Comparison of ENCODE assay signal across 9 cellular contexts in genomic region chr2:225122582-225123486, GRCh38.
DNase-seq lines count a peak whose midpoint lies in the region; ATAC-seq and TF ChIP-seq lines count a peak whose summit lies in the region.
"Had no signal": no experiment of that assay in that cellular context is flagged by ENCODE, and none has a peak within 500 bp of the region (broad histone marks: within the 10 kb centered on the region; RNA-seq: fewer than 3 reads in every experiment).

No MANE protein-coding gene starts in this region.

- H3K4me3 Mint-ChIP-seq in activated CD4-positive, alpha-beta T cell treated with anti-CD3 and anti-CD28 coated beads, Interleukin-2, amount 10 ng/mL, durations not matched to agents 7 days and 5 days = no peak overlapping the region
- no peak overlapping the region for H3K4me3 Mint-ChIP-seq in immature natural killer cell
- H3K4me3 Mint-ChIP-seq: CD8-positive, alpha-beta memory T cell had no signal

- no peak for TF ChIP-seq EP300 in transverse colon (IDR thresholded peaks at IDR 0.05; ENCODE audit: low read depth)

- H3K27ac Mint-ChIP-seq in activated CD4-positive, alpha-beta T cell treated with anti-CD3 and anti-CD28 coated beads, Interleukin-2, amount 10 ng/mL, durations not matched to agents 7 days and 5 days = no peak overlapping the region
- no peak overlapping the region for H3K27ac Mint-ChIP-seq in immature natural killer cell

- no peak for TF ChIP-seq POLR2A in transverse colon (IDR thresholded peaks at IDR 0.05)

- no peaks in the 10 kb centered on the region for H3K4me1 ChIP-seq in transverse colon

- DNase-seq in NCI-H1436 (lab: John Stamatoyannopoulos, UW) = peak; percentile 47
- DNase-seq in NCI-H1436 treated with DMSO at 0.1 percent for 48 hours (lab: John Stamatoyannopoulos, UW) = no peak
- peak; percentile 2 for DNase-seq in KG1 (lab: John Stamatoyannopoulos, UW)
- peak; percentile 47 for DNase-seq in activated CD4-positive, alpha-beta T cell treated with anti-CD3 and anti-CD28 coated beads, Interleukin-2, amount 10 ng/mL, durations not matched to agents 7 days and 5 days
- DNase-seq in immature natural killer cell = peak in 2 of 3 donors; percentile 5 to 12
- no peak for DNase-seq in transverse colon
- no peak for DNase-seq in DMS153 (lab: John Stamatoyannopoulos, UW)

- H3K9me3 ChIP-seq in transverse colon = no peaks in the 10 kb centered on the region

- H3K4me1 Mint-ChIP-seq in activated CD4-positive, alpha-beta T cell treated with anti-CD3 and anti-CD28 coated beads, Interleukin-2, amount 10 ng/mL, durations not matched to agents 7 days and 5 days = peaks cover 1% of the 10 kb centered on the region
- H3K4me1 Mint-ChIP-seq in immature natural killer cell = no peaks in the 10 kb centered on the region

- in situ Hi-C loops in transverse colon (cut with MboI; ENCODE audit: low pct_ligation_motif_present in 1 of 4, low pct_unique_long_range_greater_than_20kb in 1 of 4, low sequenced_read_pairs in 3 of 4) = loop anchor here in 3 of 4 donors (25.0 kb wide), 1 partner anchor 539 kb away; no protein-coding TSS in a partner anchor

- no peaks in the 10 kb centered on the region for H3K36me3 ChIP-seq in transverse colon

- CTCF ChIA-PET in activated CD4-positive, alpha-beta T cell treated with anti-CD3 and anti-CD28 coated beads, Interleukin-2, amount 10 ng/mL, durations not matched to agents 7 days and 5 days (lab: Charles Lee) = no interaction called here

- H3K27me3 Mint-ChIP-seq in activated CD4-positive, alpha-beta T cell treated with anti-CD3 and anti-CD28 coated beads, Interleukin-2, amount 10 ng/mL, durations not matched to agents 7 days and 5 days = peaks cover 2% of the 10 kb centered on the region
- H3K27me3 Mint-ChIP-seq in immature natural killer cell (ENCODE audit: low read depth in 3 of 3) = peaks cover 0 to 5% (median 4%) of the 10 kb centered on the region in 3 donors

- H3K9me3 Mint-ChIP-seq in activated CD4-positive, alpha-beta T cell treated with anti-CD3 and anti-CD28 coated beads, Interleukin-2, amount 10 ng/mL, durations not matched to agents 7 days and 5 days = peaks cover 3% of the 10 kb centered on the region
- no peaks in the 10 kb centered on the region for H3K9me3 Mint-ChIP-seq in immature natural killer cell

- intact Hi-C loops in transverse colon (cut with DNase I; ENCODE audit: low total_unique reads) = no loop called here

- no peak overlapping the region for H3K27ac ChIP-seq in transverse colon

- POLR2A ChIA-PET in activated CD4-positive, alpha-beta T cell treated with anti-CD3 and anti-CD28 coated beads, Interleukin-2, amount 10 ng/mL, durations not matched to agents 7 days and 5 days (lab: Charles Lee) = no interaction called here

- H3K36me3 Mint-ChIP-seq in activated CD4-positive, alpha-beta T cell treated with anti-CD3 and anti-CD28 coated beads, Interleukin-2, amount 10 ng/mL, durations not matched to agents 7 days and 5 days (ENCODE audit: low read depth) = no peaks in the 10 kb centered on the region
- H3K36me3 Mint-ChIP-seq in immature natural killer cell = peaks cover 0 to 5% (median 0%) of the 10 kb centered on the region in 3 donors

- ATAC-seq in HG02938 (IDR thresholded peaks at IDR 0.05; ENCODE audit: unreplicated experiment) = no peak

- peak; percentile 26 to 53 (median 41) for TF ChIP-seq CTCF in transverse colon (IDR thresholded peaks at IDR 0.05)

- WGBS in transverse colon (ENCODE audit: low coverage in 1 of 2), 2 donors = 55 to 59% methylated on average over 14 to 15 of the region's 15 CpGs

- no peaks in the 10 kb centered on the region for H3K27me3 ChIP-seq in transverse colon

- H3K4me3 ChIP-seq in transverse colon = no peak overlapping the region

Comparison
In these comparisons a context has a peak if more than half of its experiments do, and no peak if none do; other contexts are left out.
1. DNase-seq: peak in NCI-H1436 (single experiment), KG1 (single experiment), activated CD4-positive, alpha-beta T cell treated with anti-CD3 and anti-CD28 coated beads, Interleukin-2, amount 10 ng/mL, durations not matched to agents 7 days and 5 days (single experiment) and immature natural killer cell (2 of 3); none in NCI-H1436 treated with DMSO at 0.1 percent for 48 hours (single experiment), transverse colon (single experiment) and DMS153 (single experiment).